ENCODE assay signal across 1 cellular context in the genomic region with DNA sequence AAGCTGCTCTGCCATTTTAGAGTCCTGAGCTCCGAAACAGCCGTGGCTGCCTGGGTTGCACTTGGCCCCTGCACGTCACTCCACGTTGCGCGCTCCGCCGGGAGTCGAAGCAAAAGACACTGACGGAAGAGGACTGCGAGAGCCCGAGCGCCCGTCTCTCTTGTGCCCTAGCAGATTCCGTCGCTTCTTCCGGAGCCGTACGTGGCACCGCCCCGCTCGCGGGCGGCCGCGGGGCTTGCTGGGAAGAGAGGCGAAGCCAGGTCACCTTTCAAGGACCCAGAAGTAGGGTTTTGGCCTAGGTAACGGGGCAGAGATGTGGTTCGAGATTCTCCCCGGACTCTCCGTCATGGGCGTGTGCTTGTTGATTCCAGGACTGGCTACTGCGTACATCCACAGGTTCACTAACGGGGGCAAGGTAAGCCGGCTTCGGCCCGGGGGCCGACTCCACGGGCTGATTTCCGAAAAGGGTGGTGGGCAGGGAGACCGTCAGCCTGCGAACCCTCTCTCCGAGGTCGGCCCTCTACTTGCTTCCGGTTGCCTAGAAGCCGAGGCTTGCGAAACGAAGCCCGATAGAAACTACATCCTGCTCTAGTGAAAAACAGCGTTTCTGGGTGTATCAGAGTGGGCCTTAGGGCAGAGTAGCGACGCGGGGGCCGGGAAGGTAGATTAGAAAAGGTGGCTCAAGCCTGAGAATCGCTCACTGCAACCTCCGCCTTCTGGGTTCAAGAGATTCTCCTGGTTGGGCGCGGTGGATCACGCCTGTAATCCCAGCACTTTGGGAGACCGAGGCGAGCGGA.
TF ChIP-seq lines count a peak whose summit lies in the region.

A gene (plus strand): TSS at position 234 of the 797 bp plus-strand sequence. CDS start 80 bp downstream, at position 314.
A gene (minus strand): TSS at position 135 of the 797 bp plus-strand sequence. CDS start 120 bp downstream, at position 15.

TF ChIP-seq in SK-N-SH, 30 proteins besides CTCF, POLR2A, EP300 and RAD21 (continued from another document):
- TF ChIP-seq SIN3A (IDR thresholded peaks at IDR 0.05; ENCODE audit: borderline replicate concordance, low read depth, low read length) (peak; percentile 73; the same call in 1 of the 2 replicates), FOSL2 (IDR thresholded peaks at IDR 0.05; ENCODE audit: borderline replicate concordance, low read depth) (no peak), CHD2 (IDR thresholded peaks at IDR 0.05; ENCODE audit: low read length, partially characterized antibody) (peak; percentile 68), RCOR1 (IDR thresholded peaks at IDR 0.05; ENCODE audit: low read length) (no peak), TAF1 (IDR thresholded peaks at IDR 0.05; ENCODE audit: borderline replicate concordance, low read depth, low read length) (peak; percentile 80), TEAD4 (IDR thresholded peaks at IDR 0.05; ENCODE audit: borderline replicate concordance, insufficient read depth) (no peak), GABPA (IDR thresholded peaks at IDR 0.05; ENCODE audit: low read depth) (peak; percentile 71), ELF1 (IDR thresholded peaks at IDR 0.05) (peak; percentile 77)
- TF ChIP-seq, protein P1, sequence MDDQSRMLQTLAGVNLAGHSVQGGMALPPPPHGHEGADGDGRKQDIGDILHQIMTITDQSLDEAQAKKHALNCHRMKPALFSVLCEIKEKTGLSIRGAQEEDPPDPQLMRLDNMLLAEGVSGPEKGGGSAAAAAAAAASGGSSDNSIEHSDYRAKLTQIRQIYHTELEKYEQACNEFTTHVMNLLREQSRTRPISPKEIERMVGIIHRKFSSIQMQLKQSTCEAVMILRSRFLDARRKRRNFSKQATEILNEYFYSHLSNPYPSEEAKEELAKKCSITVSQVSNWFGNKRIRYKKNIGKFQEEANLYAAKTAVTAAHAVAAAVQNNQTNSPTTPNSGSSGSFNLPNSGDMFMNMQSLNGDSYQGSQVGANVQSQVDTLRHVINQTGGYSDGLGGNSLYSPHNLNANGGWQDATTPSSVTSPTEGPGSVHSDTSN (IDR thresholded peaks at IDR 0.05): peak; percentile 32; the same call in 1 of the 2 replicates
- TF ChIP-seq, protein P2, sequence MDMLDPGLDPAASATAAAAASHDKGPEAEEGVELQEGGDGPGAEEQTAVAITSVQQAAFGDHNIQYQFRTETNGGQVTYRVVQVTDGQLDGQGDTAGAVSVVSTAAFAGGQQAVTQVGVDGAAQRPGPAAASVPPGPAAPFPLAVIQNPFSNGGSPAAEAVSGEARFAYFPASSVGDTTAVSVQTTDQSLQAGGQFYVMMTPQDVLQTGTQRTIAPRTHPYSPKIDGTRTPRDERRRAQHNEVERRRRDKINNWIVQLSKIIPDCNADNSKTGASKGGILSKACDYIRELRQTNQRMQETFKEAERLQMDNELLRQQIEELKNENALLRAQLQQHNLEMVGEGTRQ (IDR thresholded peaks at IDR 0.05; ENCODE audit: borderline replicate concordance, low read depth, low read length): no peak
- TF ChIP-seq, protein P3, sequence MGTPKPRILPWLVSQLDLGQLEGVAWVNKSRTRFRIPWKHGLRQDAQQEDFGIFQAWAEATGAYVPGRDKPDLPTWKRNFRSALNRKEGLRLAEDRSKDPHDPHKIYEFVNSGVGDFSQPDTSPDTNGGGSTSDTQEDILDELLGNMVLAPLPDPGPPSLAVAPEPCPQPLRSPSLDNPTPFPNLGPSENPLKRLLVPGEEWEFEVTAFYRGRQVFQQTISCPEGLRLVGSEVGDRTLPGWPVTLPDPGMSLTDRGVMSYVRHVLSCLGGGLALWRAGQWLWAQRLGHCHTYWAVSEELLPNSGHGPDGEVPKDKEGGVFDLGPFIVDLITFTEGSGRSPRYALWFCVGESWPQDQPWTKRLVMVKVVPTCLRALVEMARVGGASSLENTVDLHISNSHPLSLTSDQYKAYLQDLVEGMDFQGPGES (IDR thresholded peaks at IDR 0.05; ENCODE audit: low read depth, low read length): no peak
